Comparison of ENCODE assay signal across 10 cellular contexts in genomic region chr14:92254786-92255185, GRCh38.
DNase-seq lines count a peak whose midpoint lies in the region; ATAC-seq and TF ChIP-seq lines count a peak whose summit lies in the region.
"Had no signal": no experiment of that assay in that cellular context is flagged by ENCODE, and none has a peak within 500 bp of the region (broad histone marks: within the 10 kb centered on the region; RNA-seq: fewer than 3 reads in every experiment).

No MANE protein-coding gene starts in this region.

- H3K27me3 ChIP-seq in body of pancreas = no peaks in the 10 kb centered on the region
- H3K27me3 ChIP-seq in MM.1S (replicated peaks; ENCODE audit: insufficient read depth, low read length) = no peaks in the 10 kb centered on the region

- peaks cover 6% of the 10 kb centered on the region for H3K4me1 Mint-ChIP-seq in activated naive CD4-positive, alpha-beta T cell treated with anti-CD3 and anti-CD28 coated beads, Interleukin-2, amount 10 ng/mL, durations not matched to agents 7 days and 5 days
- H3K4me1 Mint-ChIP-seq in mesothelial cell of epicardium = no peaks in the 10 kb centered on the region

- no peak overlapping the region for H3K4me2 ChIP-seq in MM.1S (ENCODE audit: low read depth, low read length)

- no peaks in the 10 kb centered on the region for H3K9me3 Mint-ChIP-seq in activated naive CD4-positive, alpha-beta T cell treated with anti-CD3 and anti-CD28 coated beads, Interleukin-2, amount 10 ng/mL, durations not matched to agents 7 days and 5 days
- H3K9me3 Mint-ChIP-seq in mesothelial cell of epicardium = no peaks in the 10 kb centered on the region
- H3K9me3 Mint-ChIP-seq: T-helper 1 cell treated with Interleukin-12 subunit alpha and Interleukin-12 subunit beta and Interleukin-4 antibody, amounts not matched to agents 30 μg/mL and 1 μg/mL, for 36 hours had no signal

- CTCF ChIA-PET in activated naive CD4-positive, alpha-beta T cell treated with anti-CD3 and anti-CD28 coated beads, Interleukin-2, amount 10 ng/mL, durations not matched to agents 7 days and 5 days (lab: Charles Lee) = no interaction called here

- peaks cover 60% of the 10 kb centered on the region for H3K27me3 Mint-ChIP-seq in activated naive CD4-positive, alpha-beta T cell treated with anti-CD3 and anti-CD28 coated beads, Interleukin-2, amount 10 ng/mL, durations not matched to agents 7 days and 5 days
- H3K27me3 Mint-ChIP-seq in mesothelial cell of epicardium (ENCODE audit: low read depth) = peaks cover 79% of the 10 kb centered on the region

- H3K36me3 ChIP-seq in body of pancreas (replicated peaks in 1 of 2; ENCODE audit: insufficient read depth in 1 of 2, low read depth in 2 of 2) (no peaks in the 10 kb centered on the region), MM.1S (replicated peaks; ENCODE audit: insufficient read depth, low read length) (no peaks in the 10 kb centered on the region)

- no peak for TF ChIP-seq POLR2A in body of pancreas (IDR thresholded peaks at IDR 0.05)

- H4K20me1 ChIP-seq in MM.1S (ENCODE audit: insufficient read depth, low read length) = no peaks in the 10 kb centered on the region

- H3K4me1 ChIP-seq in body of pancreas = no peaks in the 10 kb centered on the region
- H3K4me1 ChIP-seq in MM.1S (ENCODE audit: low read length) = peaks cover 9% of the 10 kb centered on the region

- peaks cover 5% of the 10 kb centered on the region; the same call in 1 of the 2 replicates for H3F3A ChIP-seq in MM.1S (ENCODE audit: insufficient read depth, low read length)

- no peak overlapping the region for H2AFZ ChIP-seq in MM.1S (ENCODE audit: low read length)

- H3K27ac ChIP-seq in body of pancreas (no peak overlapping the region), MM.1S (ENCODE audit: low read length) (no peak overlapping the region)

- no peak overlapping the region for H3K4me3 ChIP-seq in body of pancreas
- no peak overlapping the region for H3K4me3 ChIP-seq in MM.1S (ENCODE audit: low read length)

- H3K9me3 ChIP-seq in body of pancreas = no peaks in the 10 kb centered on the region
- H3K9me3 ChIP-seq in MM.1S (replicated peaks; ENCODE audit: insufficient read depth, low read length) = no peaks in the 10 kb centered on the region

- intact Hi-C loops in body of pancreas (cut with DNase I) = no loop called here

- no peaks in the 10 kb centered on the region for H3K36me3 Mint-ChIP-seq in activated naive CD4-positive, alpha-beta T cell treated with anti-CD3 and anti-CD28 coated beads, Interleukin-2, amount 10 ng/mL, durations not matched to agents 7 days and 5 days
- no peaks in the 10 kb centered on the region for H3K36me3 Mint-ChIP-seq in mesothelial cell of epicardium

- DNase-seq in GM03348 (ENCODE audit: low spot score) (peak; percentile 67), body of pancreas (peak; percentile 13 to 25 (median 20)), iPS DF 19.7 (ENCODE audit: low read depth, low spot score) (peak; percentile 12), retina (peak; percentile 81), MM.1S (no peak), mesothelial cell of epicardium (ENCODE audit: low spot score in 2 of 2, unreplicated experiment in 2 of 2) (no peak)
- DNase-seq in activated naive CD4-positive, alpha-beta T cell treated with anti-CD3 and anti-CD28 coated beads, Interleukin-2, amount 10 ng/mL, durations not matched to agents 7 days and 5 days = no peak
- DNase-seq: NCI-H2081 had no signal

- no peak for ATAC-seq in body of pancreas
- ATAC-seq in HG02678 (IDR thresholded peaks at IDR 0.05; ENCODE audit: unreplicated experiment) = no peak

- H3K79me2 ChIP-seq in MM.1S (ENCODE audit: low read length) = no peaks in the 10 kb centered on the region

- H3K27ac Mint-ChIP-seq in activated naive CD4-positive, alpha-beta T cell treated with anti-CD3 and anti-CD28 coated beads, Interleukin-2, amount 10 ng/mL, durations not matched to agents 7 days and 5 days = no peak overlapping the region
- no peak overlapping the region for H3K27ac Mint-ChIP-seq in mesothelial cell of epicardium
- H3K27ac Mint-ChIP-seq: T-helper 1 cell treated with Interleukin-12 subunit alpha and Interleukin-12 subunit beta and Interleukin-4 antibody, amounts not matched to agents 30 μg/mL and 1 μg/mL, for 36 hours had no signal

- no peaks in the 10 kb centered on the region for H3K9me2 ChIP-seq in MM.1S (replicated peaks; ENCODE audit: insufficient read depth, low read length)

- no peak overlapping the region for H3K9ac ChIP-seq in MM.1S (ENCODE audit: low read length)

- TF ChIP-seq CTCF in body of pancreas (IDR thresholded peaks at IDR 0.05) = no peak
- TF ChIP-seq CTCF in MM.1S (IDR thresholded peaks at IDR 0.05; ENCODE audit: low read length) = no peak
- TF ChIP-seq CTCF in mesothelial cell of epicardium (IDR thresholded peaks at IDR 0.05; ENCODE audit: unreplicated experiment) = no peak

- 13 to 18% methylated on average over 18 of the region's 18 CpGs for WGBS in body of pancreas, 2 donors

- no peak overlapping the region for H3K4me3 Mint-ChIP-seq in activated naive CD4-positive, alpha-beta T cell treated with anti-CD3 and anti-CD28 coated beads, Interleukin-2, amount 10 ng/mL, durations not matched to agents 7 days and 5 days
- no peak overlapping the region for H3K4me3 Mint-ChIP-seq in mesothelial cell of epicardium
- H3K4me3 Mint-ChIP-seq: T-helper 1 cell treated with Interleukin-12 subunit alpha and Interleukin-12 subunit beta and Interleukin-4 antibody, amounts not matched to agents 30 μg/mL and 1 μg/mL, for 36 hours had no signal

Comparison
In these comparisons a context has a peak if more than half of its experiments do, and no peak if none do; other contexts are left out.
1. DNase-seq: peak in GM03348 (single experiment), body of pancreas (4 of 4), iPS DF 19.7 (single experiment) and retina (single experiment); none in MM.1S (single experiment), activated naive CD4-positive, alpha-beta T cell treated with anti-CD3 and anti-CD28 coated beads, Interleukin-2, amount 10 ng/mL, durations not matched to agents 7 days and 5 days (single experiment) and mesothelial cell of epicardium (0 of 2).